ENCODE assay signal across 1 cellular context in the genomic region with DNA sequence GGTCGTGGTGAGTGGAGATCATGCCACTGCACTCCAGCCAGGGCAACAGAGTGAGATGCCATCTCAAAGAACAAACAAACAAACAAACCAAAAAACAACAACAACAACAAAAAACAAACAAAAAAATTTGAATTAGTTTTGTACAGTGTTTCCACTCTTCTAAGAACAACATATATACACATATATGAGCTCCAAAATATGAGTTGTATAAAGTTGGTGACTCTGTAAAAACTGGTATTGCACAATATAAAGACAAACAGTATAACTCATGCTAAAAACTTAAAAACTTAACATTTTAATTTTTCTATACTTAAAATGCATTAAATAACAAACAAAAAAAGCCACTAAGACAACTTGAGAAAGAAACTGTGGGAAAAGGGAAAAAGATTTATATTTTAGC.
TF ChIP-seq lines count a peak whose summit lies in the region.

No MANE protein-coding gene starts in this region.

TF ChIP-seq in K562, 482 proteins besides CTCF, POLR2A, EP300 and RAD21:
- peak; percentile 82 for TF ChIP-seq CEBPB (tag; IDR thresholded peaks at IDR 0.05)
- TF ChIP-seq, protein P1, sequence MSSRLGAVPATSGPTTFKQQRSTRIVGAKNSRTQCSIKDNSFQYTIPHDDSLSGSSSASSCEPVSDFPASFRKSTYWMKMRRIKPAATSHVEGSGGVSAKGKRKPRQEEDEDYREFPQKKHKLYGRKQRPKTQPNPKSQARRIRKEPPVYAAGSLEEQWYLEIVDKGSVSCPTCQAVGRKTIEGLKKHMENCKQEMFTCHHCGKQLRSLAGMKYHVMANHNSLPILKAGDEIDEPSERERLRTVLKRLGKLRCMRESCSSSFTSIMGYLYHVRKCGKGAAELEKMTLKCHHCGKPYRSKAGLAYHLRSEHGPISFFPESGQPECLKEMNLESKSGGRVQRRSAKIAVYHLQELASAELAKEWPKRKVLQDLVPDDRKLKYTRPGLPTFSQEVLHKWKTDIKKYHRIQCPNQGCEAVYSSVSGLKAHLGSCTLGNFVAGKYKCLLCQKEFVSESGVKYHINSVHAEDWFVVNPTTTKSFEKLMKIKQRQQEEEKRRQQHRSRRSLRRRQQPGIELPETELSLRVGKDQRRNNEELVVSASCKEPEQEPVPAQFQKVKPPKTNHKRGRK (tag; IDR thresholded peaks at IDR 0.05) = peak; percentile 62
- no peak for TF ChIP-seq CEBPG (CRISPR knock-in tag; IDR thresholded peaks at IDR 0.05)
- peak; percentile 42 to 95; a peak in 3 of 4 replicates for TF ChIP-seq CEBPG (tag; conservative IDR thresholded peaks at IDR 0.05 in 1 of 2, IDR thresholded peaks at IDR 0.05 in 1 of 2)
- no peak for TF ChIP-seq ZNF146 (CRISPR knock-in tag; IDR thresholded peaks at IDR 0.05; ENCODE audit: unreplicated experiment)
- no peak for TF ChIP-seq SREBF1 (IDR thresholded peaks at IDR 0.05; ENCODE audit: borderline replicate concordance, low read depth, low read length)
